ENCODE assay signal across 8 cellular contexts in genomic region chr16:86881118-86881510, GRCh38.
"Had no signal": no experiment of that assay in that cellular context is flagged by ENCODE, and none has a peak within 500 bp of the region (broad histone marks: within the 10 kb centered on the region; RNA-seq: fewer than 3 reads in every experiment).

No MANE protein-coding gene starts in this region.

- H3K4me3 ChIP-seq: GM23338, HAP-1, K562 had no signal

- H3K4me1 ChIP-seq: HAP-1 had no signal

- H3K4me2 ChIP-seq: GM23338 had no signal

- H3K4me3 Mint-ChIP-seq: GM23338, HFFc6 had no signal

- H3K36me3 ChIP-seq: HAP-1 had no signal

- H3K9me3 ChIP-seq: HAP-1 had no signal

- DNase-seq: H7, HFFc6 had no signal

- ATAC-seq: GM23338, HCT116, HepG2, K562 had no signal

- H2AFZ ChIP-seq: GM23338 had no signal

- H3K27ac Mint-ChIP-seq: GM23338, HFFc6 had no signal

- H3K27ac ChIP-seq: HL-60 had no signal

- H3K9me3 Mint-ChIP-seq: GM23338 had no signal
